ENCODE assay signal across 25 cellular contexts in the genomic region with DNA sequence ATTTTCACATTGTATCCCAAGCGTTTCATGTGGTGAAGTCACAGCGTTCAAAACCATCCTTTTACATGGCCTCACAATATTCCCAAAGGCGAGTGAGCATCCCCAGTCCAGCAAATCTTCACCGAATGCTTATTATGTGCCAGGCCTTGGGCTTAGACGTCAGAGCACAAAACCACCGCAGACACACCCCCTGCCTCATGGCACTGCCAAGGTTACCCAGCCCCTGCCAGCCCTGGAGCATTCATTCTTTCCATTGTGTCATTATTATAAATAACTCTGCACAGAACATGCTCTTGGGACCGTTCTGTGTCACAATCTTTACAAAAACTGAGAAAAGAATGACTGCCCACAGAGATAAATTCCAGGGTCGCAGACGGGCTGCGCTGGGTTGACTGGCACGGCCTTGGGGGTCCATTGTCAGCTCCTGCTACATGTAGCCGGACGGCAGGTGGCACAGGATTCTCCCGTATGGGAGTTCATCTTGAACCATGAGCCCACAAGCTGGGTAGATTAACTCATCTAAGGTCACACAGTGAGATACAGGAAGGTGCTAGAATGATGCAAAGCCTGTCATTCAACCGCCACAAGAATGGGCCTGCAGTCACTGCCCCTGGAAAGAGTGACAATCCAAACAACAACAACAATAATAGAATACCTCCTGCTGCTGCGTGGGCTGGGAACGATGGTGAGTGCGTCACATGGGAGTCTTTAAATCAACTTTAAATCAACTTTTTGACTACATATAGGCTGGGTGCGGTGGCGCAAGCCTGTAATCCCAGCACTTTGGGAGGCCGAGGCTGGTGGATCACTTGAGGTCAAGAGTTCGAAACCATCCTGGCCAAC. TPM values are rescaled to one million over a fixed set of nuclear protein-coding genes. Genes with fewer than 3 reads are reported as not detected.
"Had no signal": no experiment of that assay in that cellular context is flagged by ENCODE, and none has a peak within 500 bp of the region (broad histone marks: within the 10 kb centered on the region; RNA-seq: fewer than 3 reads in every experiment).

No MANE protein-coding gene starts in this region.

- H3K27me3 ChIP-seq: upper lobe of right lung had no signal

- H3K4me1 ChIP-seq: foreskin keratinocyte, upper lobe of right lung had no signal

- ATAC-seq: foreskin keratinocyte, T-helper 17 cell, upper lobe of right lung had no signal

- DNase-seq: activated CD4-positive, alpha-beta memory T cell treated with anti-CD3 and anti-CD28 coated beads for 36 hours; activated CD4-positive, alpha-beta T cell treated with anti-CD3 and anti-CD28 coated beads for 48 hours; activated CD4-positive, CD25-positive, alpha-beta regulatory T cell; activated naive CD4-positive, alpha-beta T cell treated with Interleukin-2 at 50 U/mL for 16 hours; activated naive CD8-positive, alpha-beta T cell treated with anti-CD3 and anti-CD28 coated beads for 36 hours; activated T-cell treated with anti-CD3 and anti-CD28 coated beads, Interleukin-2, amount 50 U/mL, for 48 hours; amniotic stem cell; effector CD4-positive, alpha-beta T cell; foreskin keratinocyte; glutamatergic neuron; hypothalamus; mesenchymal stem cell; nucleus accumbens; spleen; stimulated activated CD4-positive, alpha-beta T cell treated with anti-CD3 and anti-CD28 coated beads, Interleukin-4, amount 100 ng/mL, for 1 hour; stimulated activated naive CD4-positive, alpha-beta T cell; SW 1271; T-helper 17 cell; upper lobe of right lung had no signal

- H3K27ac ChIP-seq: foreskin keratinocyte, spleen, upper lobe of right lung had no signal

- H3K4me3 ChIP-seq: spleen, upper lobe of right lung had no signal

- H3K9me3 ChIP-seq: spleen, upper lobe of right lung had no signal

RNA-seq across cellular contexts. Expression of gene NECAB2, which starts 4.5 kb away (rescaled TPM):
- total RNA-seq: activated CD4-positive, alpha-beta memory T cell treated with anti-CD3 and anti-CD28 coated beads for 36 hours; activated naive CD8-positive, alpha-beta T cell treated with anti-CD3 and anti-CD28 coated beads for 36 hours; epithelial cell of proximal tubule; foreskin keratinocyte; lower leg skin; mononuclear cell; myocyte; renal cortical epithelial cell; T-helper 17 cell; upper lobe of right lung had no signal
- polyA plus RNA-seq: foreskin keratinocyte had no signal

RNA-seq across cellular contexts. Expression of gene OSGIN1, which starts 10.5 kb away (rescaled TPM):
- total RNA-seq: cerebellum had no signal
